In genomic region chr3:8962226-8962861, GRCh38 we compare ENCODE assay signal across 8 cellular contexts. TPM values are rescaled to one million over a fixed set of nuclear protein-coding genes. Genes with fewer than 3 reads are reported as not detected.
DNase-seq lines count a peak whose midpoint lies in the region; ATAC-seq and TF ChIP-seq lines count a peak whose summit lies in the region.

No MANE protein-coding gene starts in this region.

- no peaks in the 10 kb centered on the region for H3K9me3 Mint-ChIP-seq in mesothelial cell of epicardium

- H3K4me3 Mint-ChIP-seq in mesothelial cell of epicardium = peak overlapping the region; percentile 95

- peaks cover 47% of the 10 kb centered on the region for H3K4me1 Mint-ChIP-seq in mesothelial cell of epicardium

- peaks cover 11% of the 10 kb centered on the region for H3K36me3 Mint-ChIP-seq in mesothelial cell of epicardium

- peak overlapping the region; percentile 95 for H3K27ac Mint-ChIP-seq in mesothelial cell of epicardium

- ATAC-seq in HG03045 (IDR thresholded peaks at IDR 0.05; ENCODE audit: unreplicated experiment) = peak; percentile 2
- ATAC-seq in GM21786 (IDR thresholded peaks at IDR 0.05; ENCODE audit: unreplicated experiment) = no peak
- ATAC-seq in HG02610 (IDR thresholded peaks at IDR 0.05; ENCODE audit: unreplicated experiment) = no peak

- TF ChIP-seq CTCF in mesothelial cell of epicardium (IDR thresholded peaks at IDR 0.05; ENCODE audit: unreplicated experiment) = no peak

- in situ Hi-C loops in ACHN (cut with HindIII; ENCODE audit: low pct_ligation_motif_present, low pct_unique_long_range_greater_than_20kb, low sequenced_read_pairs) = no loop called here

- DNase-seq in ACHN (peak; percentile 4), astrocyte of the hippocampus (ENCODE audit: low read depth, low spot score) (peak; percentile 28), mesothelial cell of epicardium (ENCODE audit: low spot score in 2 of 2, unreplicated experiment in 2 of 2) (no peak), UCSD-AML1 (lab: John Stamatoyannopoulos, UW; ENCODE audit: unreplicated experiment) (no peak)
- DNase-seq in stimulated activated naive CD4-positive, alpha-beta T cell treated with Interleukin-2 at 50 U/mL for 16 hours (lab: John Stamatoyannopoulos, UW) = no peak

- no peaks in the 10 kb centered on the region for H3K27me3 Mint-ChIP-seq in mesothelial cell of epicardium (ENCODE audit: low read depth)

RNA-seq across cellular contexts. Expression of gene RAD18, which starts 0.9 kb away (rescaled TPM):
- total RNA-seq in mesothelial cell of epicardium = 22.2 to 23.6 TPM (median 23.2 TPM) in 3 replicates

Comparison
In these comparisons a context has a peak if more than half of its experiments do, and no peak if none do; other contexts are left out.
1. DNase-seq: peak in ACHN (single experiment) and astrocyte of the hippocampus (single experiment); none in mesothelial cell of epicardium (0 of 2), stimulated activated naive CD4-positive, alpha-beta T cell treated with Interleukin-2 at 50 U/mL for 16 hours (single experiment) and UCSD-AML1 (single experiment).